ENCODE assay signal across 8 cellular contexts in the genomic region with DNA sequence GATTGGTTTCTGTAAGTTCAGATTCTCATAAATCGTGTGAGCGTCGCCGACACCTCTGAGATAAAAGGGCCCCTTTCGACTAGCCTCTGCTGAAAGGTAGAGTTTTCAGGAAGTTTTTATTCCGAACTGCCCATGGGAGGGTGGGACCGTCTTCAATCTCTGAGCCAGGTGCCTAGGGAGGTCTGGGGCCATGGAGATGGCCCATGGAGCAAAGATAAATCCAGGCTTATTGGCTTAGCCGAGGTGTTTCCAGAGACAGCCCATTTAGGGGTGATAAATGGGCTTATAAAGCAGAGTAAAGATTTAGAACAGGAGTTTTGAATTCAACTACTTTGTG. TPM values are rescaled to one million over a fixed set of nuclear protein-coding genes. Genes with fewer than 3 reads are reported as not detected.
DNase-seq lines count a peak whose midpoint lies in the region; ATAC-seq and TF ChIP-seq lines count a peak whose summit lies in the region.

No MANE protein-coding gene starts in this region.

- H3K27ac ChIP-seq in SJSA1 (peak overlapping the region; percentile 60), spleen (peak overlapping the region; percentile 59 to 92 (median 86))

- ATAC-seq in HG02571 (IDR thresholded peaks at IDR 0.05; ENCODE audit: unreplicated experiment) = peak; percentile 0

- DNase-seq in SJSA1 (ENCODE audit: low read depth in 1 of 2, low spot score in 2 of 2) = no peak
- no peak for DNase-seq in glutamatergic neuron
- DNase-seq in spleen = no peak
- DNase-seq in DMS79 treated with DMSO at 0.1 percent for 48 hours (lab: John Stamatoyannopoulos, UW) = no peak
- DNase-seq in T1000 (lab: John Stamatoyannopoulos, UW) = no peak
- no peak for DNase-seq in NCI-H345 treated with DMSO at 0.1 percent for 48 hours (lab: John Stamatoyannopoulos, UW; ENCODE audit: unreplicated experiment)

- intact Hi-C loops in spleen (cut with DNase I; ENCODE audit: low total_unique reads) = no loop called here

- H3K9me3 Mint-ChIP-seq in glutamatergic neuron (ENCODE audit: unreplicated experiment) = peaks cover 5% of the 10 kb centered on the region

- H3K4me1 Mint-ChIP-seq in glutamatergic neuron (ENCODE audit: low read depth, unreplicated experiment) = peaks cover 4% of the 10 kb centered on the region

- peaks cover 4% of the 10 kb centered on the region for H3K27me3 Mint-ChIP-seq in glutamatergic neuron (ENCODE audit: unreplicated experiment)

- H3K36me3 ChIP-seq in SJSA1 (no peaks in the 10 kb centered on the region), spleen (peaks cover 0 to 16% (median 0%) of the 10 kb centered on the region in 6 donors)

- no peak for TF ChIP-seq CTCF in GM12875 (IDR thresholded peaks at IDR 0.05; ENCODE audit: borderline replicate concordance, insufficient read depth, low read depth, low read length)
- TF ChIP-seq CTCF in glutamatergic neuron (IDR thresholded peaks at IDR 0.05; ENCODE audit: partially characterized antibody, unreplicated experiment) = no peak
- no peak for TF ChIP-seq CTCF in spleen (IDR thresholded peaks at IDR 0.05 in 8 of 11, conservative IDR thresholded peaks at IDR 0.05 in 3 of 11)

- peak overlapping the region; percentile 75 for H3K27ac Mint-ChIP-seq in glutamatergic neuron (ENCODE audit: unreplicated experiment)

- no peak for TF ChIP-seq POLR2A in spleen (IDR thresholded peaks at IDR 0.05)

- H3K4me1 ChIP-seq in SJSA1 (replicated peaks) (peaks cover 6% of the 10 kb centered on the region; the same call in 1 of the 2 replicates), spleen (peaks cover 28 to 66% (median 48%) of the 10 kb centered on the region in 6 donors)

- no peaks in the 10 kb centered on the region for H3K9me3 ChIP-seq in SJSA1 (replicated peaks)
- H3K9me3 ChIP-seq in spleen = no peaks in the 10 kb centered on the region

- 0 to 2% (median 0%) methylated on average over 5 to 8 of the region's 8 CpGs for WGBS in spleen, 5 donors

- H3K4me3 Mint-ChIP-seq in glutamatergic neuron (ENCODE audit: unreplicated experiment) = peak overlapping the region; percentile 98

- H3K27me3 ChIP-seq in SJSA1 (replicated peaks) (no peaks in the 10 kb centered on the region), spleen (replicated peaks in 1 of 7) (no peaks in the 10 kb centered on the region)

- H3K4me3 ChIP-seq in GM12875 (ENCODE audit: low read depth, low read length) = peak overlapping the region; percentile 78
- H3K4me3 ChIP-seq in SJSA1 = peak overlapping the region; percentile 52
- H3K4me3 ChIP-seq in spleen = peak overlapping the region; percentile 67 to 96 (median 80)

- H3K36me3 Mint-ChIP-seq in glutamatergic neuron (ENCODE audit: unreplicated experiment) = no peaks in the 10 kb centered on the region

RNA-seq across cellular contexts. Expression of a gene that starts 0.4 kb away (rescaled TPM):
- 19.7 and 22.7 TPM in 2 replicates for total RNA-seq in SJSA1 (2014; rRNA removed; shearing (Covaris generic))
- total RNA-seq in glutamatergic neuron (ENCODE audit: unreplicated experiment) (16.2 TPM), spleen (10 to 100 TPM; 21.9 to 45.8 (median 29.2) TPM)
- 10 to 100 TPM in 1 of 3 donors, 1 to 10 TPM in 2; 7.9 to 12.6 (median 8.1) TPM for polyA plus RNA-seq in spleen

RNA-seq across cellular contexts. Expression of a gene that starts 0.7 kb away (rescaled TPM):
- 0.39 and 7.4 TPM in 2 replicates for total RNA-seq in SJSA1 (2014; rRNA removed; shearing (Covaris generic))
- total RNA-seq in glutamatergic neuron (ENCODE audit: unreplicated experiment) (3.8 TPM), spleen (10 to 100 TPM in 2 of 7 donors, 1 to 10 TPM in 5; 5.8 to 11.0 (median 8.5) TPM)
- polyA plus RNA-seq in spleen = 1 to 10 TPM; 4.2 to 9.1 (median 5.9) TPM
